Comparison of ENCODE assay signal across 14 cellular contexts in the genomic region with DNA sequence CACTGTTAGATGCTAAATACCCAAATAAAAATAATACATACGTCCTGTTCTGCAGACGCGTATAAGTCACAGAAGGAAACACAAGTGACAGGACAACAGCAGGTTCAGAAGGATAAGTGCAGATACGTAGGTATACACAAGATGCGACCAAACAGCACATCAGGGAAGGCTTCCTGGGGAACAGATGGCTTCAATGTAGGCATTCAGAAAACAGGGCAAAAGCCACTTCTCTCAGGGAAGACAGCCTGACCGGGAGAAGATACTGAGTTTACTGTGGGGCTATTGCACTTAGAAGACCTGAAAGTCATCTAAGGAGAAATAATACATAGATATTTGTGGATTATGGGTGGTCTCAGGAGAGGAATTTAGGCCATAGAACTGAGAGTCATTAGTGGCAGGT. TPM values are rescaled to one million over a fixed set of nuclear protein-coding genes. Genes with fewer than 3 reads are reported as not detected.
DNase-seq lines count a peak whose midpoint lies in the region; ATAC-seq and TF ChIP-seq lines count a peak whose summit lies in the region.
"Had no signal": no experiment of that assay in that cellular context is flagged by ENCODE, and none has a peak within 500 bp of the region (broad histone marks: within the 10 kb centered on the region; RNA-seq: fewer than 3 reads in every experiment).

No MANE protein-coding gene starts in this region.

- peaks cover 56% of the 10 kb centered on the region for H3K4me1 ChIP-seq in DOHH2 (ENCODE audit: control insufficient read depth, low read length)
- H3K4me1 ChIP-seq in muscle layer of duodenum (ENCODE audit: control insufficient read depth in 1 of 2, insufficient read depth in 2 of 2, low read length in 2 of 2), result no peaks in the 10 kb centered on the region
- H3K4me1 ChIP-seq: gastrocnemius medialis had no signal

- H3K4me1 Mint-ChIP-seq in CD14-positive monocyte, result peaks cover 66% of the 10 kb centered on the region
- peaks cover 54% of the 10 kb centered on the region for H3K4me1 Mint-ChIP-seq in activated T-helper 1 cell treated with anti-CD3 and anti-CD28 coated beads, Interleukin-12 subunit alpha, Interleukin-12 subunit beta, Interleukin-2, Interleukin-4 antibody, amounts not matched to agents 30 ng/mL and 10 ng/mL and 1 ng/mL, durations not matched to agents 14 hours and 24 hours and 36 hours (ENCODE audit: low read depth)

- no peak for DNase-seq in CD14-positive monocyte (ENCODE audit: low spot score)
- DNase-seq in activated T-helper 1 cell treated with anti-CD3 and anti-CD28 coated beads, Interleukin-12 subunit alpha, Interleukin-12 subunit beta, Interleukin-2, Interleukin-4 antibody, amounts not matched to agents 30 ng/mL and 10 ng/mL and 1 ng/mL, durations not matched to agents 14 hours and 24 hours and 36 hours (ENCODE audit: low spot score), result no peak
- DNase-seq in NCI-H226, result no peak
- no peak for DNase-seq in NOMO-1 treated with dmso at 0.1 percent for 144 hours (lab: John Stamatoyannopoulos, UW; ENCODE audit: unreplicated experiment)
- DNase-seq: activated naive CD4-positive, alpha-beta T cell treated with Interleukin-2 at 50 U/mL for 16 hours; gastrocnemius medialis; midbrain; NCI-H1436; stimulated activated CD4-positive, alpha-beta T cell treated with anti-CD3 and anti-CD28 coated beads, Interleukin-15, amount 100 ng/mL, for 24 hours; SW 1271 had no signal

- peaks cover 0 to 15% (median 6%) of the 10 kb centered on the region in 7 donors for H3K9me3 Mint-ChIP-seq in CD14-positive monocyte
- no peaks in the 10 kb centered on the region for H3K9me3 Mint-ChIP-seq in activated T-helper 1 cell treated with anti-CD3 and anti-CD28 coated beads, Interleukin-12 subunit alpha, Interleukin-12 subunit beta, Interleukin-2, Interleukin-4 antibody, amounts not matched to agents 30 ng/mL and 10 ng/mL and 1 ng/mL, durations not matched to agents 14 hours and 24 hours and 36 hours

- TF ChIP-seq CTCF in CD14-positive monocyte (IDR thresholded peaks at IDR 0.05) (no peak), DOHH2 (IDR thresholded peaks at IDR 0.05; ENCODE audit: low read depth, low read length, poor library complexity, severe bottlenecking) (no peak)

- peak overlapping the region; percentile 76 for H3K4me3 ChIP-seq in DOHH2 (ENCODE audit: low read length)
- peak overlapping the region; percentile 10 to 27 for H3K4me3 ChIP-seq in muscle layer of duodenum (ENCODE audit: low read depth in 1 of 2, low read length in 2 of 2)
- H3K4me3 ChIP-seq: K562 had no signal

- peaks cover 43 to 58% of the 10 kb centered on the region in 2 donors for H3K36me3 Mint-ChIP-seq in CD14-positive monocyte
- peaks cover 20% of the 10 kb centered on the region for H3K36me3 Mint-ChIP-seq in activated T-helper 1 cell treated with anti-CD3 and anti-CD28 coated beads, Interleukin-12 subunit alpha, Interleukin-12 subunit beta, Interleukin-2, Interleukin-4 antibody, amounts not matched to agents 30 ng/mL and 10 ng/mL and 1 ng/mL, durations not matched to agents 14 hours and 24 hours and 36 hours (ENCODE audit: low read depth)

- peak overlapping the region; percentile 75 to 88 for H3K4me3 Mint-ChIP-seq in CD14-positive monocyte
- H3K4me3 Mint-ChIP-seq in activated T-helper 1 cell treated with anti-CD3 and anti-CD28 coated beads, Interleukin-12 subunit alpha, Interleukin-12 subunit beta, Interleukin-2, Interleukin-4 antibody, amounts not matched to agents 30 ng/mL and 10 ng/mL and 1 ng/mL, durations not matched to agents 14 hours and 24 hours and 36 hours, result peak overlapping the region; percentile 91

- no peaks in the 10 kb centered on the region for H3F3A ChIP-seq in DOHH2 (ENCODE audit: control insufficient read depth, insufficient read depth)

- no peaks in the 10 kb centered on the region for H3K9me2 ChIP-seq in DOHH2 (replicated peaks; ENCODE audit: control insufficient read depth, low read length)

- peaks cover 41% of the 10 kb centered on the region for H3K36me3 ChIP-seq in DOHH2 (ENCODE audit: control insufficient read depth, low read length)
- peaks cover 13 to 14% of the 10 kb centered on the region in 2 donors for H3K36me3 ChIP-seq in muscle layer of duodenum (ENCODE audit: control insufficient read depth in 1 of 2, insufficient read depth in 2 of 2, low read length in 2 of 2)
- H3K36me3 ChIP-seq: gastrocnemius medialis had no signal

- intact Hi-C loops in CD14-positive monocyte (cut with micrococcal nuclease), result loop anchor here in 1 of 2 donors (5.0 kb wide), 1 partner anchor 44 kb away; no protein-coding TSS in a partner anchor
- intact Hi-C loops in activated T-helper 1 cell treated with anti-CD3 and anti-CD28 coated beads, Interleukin-12 subunit alpha, Interleukin-12 subunit beta, Interleukin-2, Interleukin-4 antibody, amounts not matched to agents 30 ng/mL and 10 ng/mL and 1 ng/mL, durations not matched to agents 14 hours and 24 hours and 36 hours (cut with micrococcal nuclease), result no loop called here

- H3K27ac Mint-ChIP-seq in CD14-positive monocyte, result peak overlapping the region in 6 of 7 donors; percentile 23 to 96 (median 92)
- H3K27ac Mint-ChIP-seq in activated T-helper 1 cell treated with anti-CD3 and anti-CD28 coated beads, Interleukin-12 subunit alpha, Interleukin-12 subunit beta, Interleukin-2, Interleukin-4 antibody, amounts not matched to agents 30 ng/mL and 10 ng/mL and 1 ng/mL, durations not matched to agents 14 hours and 24 hours and 36 hours, result no peak overlapping the region

- H3K9me3 ChIP-seq in DOHH2 (ENCODE audit: control insufficient read depth, insufficient read depth, low read length), result no peaks in the 10 kb centered on the region
- no peaks in the 10 kb centered on the region for H3K9me3 ChIP-seq in muscle layer of duodenum (ENCODE audit: control insufficient read depth in 1 of 2, low read length in 2 of 2)
- H3K9me3 ChIP-seq: gastrocnemius medialis had no signal

- no peaks in the 10 kb centered on the region for H3K27me3 Mint-ChIP-seq in CD14-positive monocyte (ENCODE audit: low read depth in 3 of 3)
- H3K27me3 Mint-ChIP-seq in activated T-helper 1 cell treated with anti-CD3 and anti-CD28 coated beads, Interleukin-12 subunit alpha, Interleukin-12 subunit beta, Interleukin-2, Interleukin-4 antibody, amounts not matched to agents 30 ng/mL and 10 ng/mL and 1 ng/mL, durations not matched to agents 14 hours and 24 hours and 36 hours (ENCODE audit: insufficient read depth), result peaks cover 5% of the 10 kb centered on the region

- no peak overlapping the region for H3K27ac ChIP-seq in DOHH2 (ENCODE audit: low read depth, low read length)
- H3K27ac ChIP-seq in muscle layer of duodenum (ENCODE audit: low read length), result peak overlapping the region; percentile 8
- H3K27ac ChIP-seq: gastrocnemius medialis had no signal

- no peak for ATAC-seq in HG03159 (IDR thresholded peaks at IDR 0.05; ENCODE audit: unreplicated experiment)
- ATAC-seq: gastrocnemius medialis, K562 had no signal

- peak overlapping the region; percentile 84 for H3K4me2 ChIP-seq in DOHH2 (ENCODE audit: low read length)

- H4K20me1 ChIP-seq in DOHH2 (ENCODE audit: control insufficient read depth, insufficient read depth, low read depth, low read length), result no peaks in the 10 kb centered on the region

- H3K79me2 ChIP-seq in DOHH2 (ENCODE audit: control insufficient read depth, low read length), result peaks cover 38% of the 10 kb centered on the region

- H3K27me3 ChIP-seq in DOHH2 (ENCODE audit: control insufficient read depth, low read length), result no peaks in the 10 kb centered on the region
- H3K27me3 ChIP-seq in muscle layer of duodenum (ENCODE audit: low read depth, low read length), result no peaks in the 10 kb centered on the region
- H3K27me3 ChIP-seq: gastrocnemius medialis had no signal

RNA-seq across cellular contexts. Expression of a gene that starts 1.9 kb away (rescaled TPM):
- 100 to 1,000 TPM; 578 to 796 TPM for polyA plus RNA-seq in CD14-positive monocyte
- 61.0 and 66.7 TPM in 2 replicates for total RNA-seq in activated T-helper 1 cell treated with anti-CD3 and anti-CD28 coated beads, Interleukin-12 subunit alpha, Interleukin-12 subunit beta, Interleukin-2, Interleukin-4 antibody, amounts not matched to agents 30 ng/mL and 10 ng/mL and 1 ng/mL, durations not matched to agents 14 hours and 24 hours and 36 hours

RNA-seq across cellular contexts. Expression of a gene that starts 4.2 kb away (rescaled TPM):
- 100 to 1,000 TPM; 569 to 682 TPM for polyA plus RNA-seq in CD14-positive monocyte
- total RNA-seq in activated T-helper 1 cell treated with anti-CD3 and anti-CD28 coated beads, Interleukin-12 subunit alpha, Interleukin-12 subunit beta, Interleukin-2, Interleukin-4 antibody, amounts not matched to agents 30 ng/mL and 10 ng/mL and 1 ng/mL, durations not matched to agents 14 hours and 24 hours and 36 hours, result 12.2 and 12.3 TPM in 2 replicates
